Comparison of ENCODE assay signal across 13 cellular contexts in genomic region chr10:46530249-46531186, GRCh38. TPM values are rescaled to one million over a fixed set of nuclear protein-coding genes. Genes with fewer than 3 reads are reported as not detected.
DNase-seq lines count a peak whose midpoint lies in the region; ATAC-seq and TF ChIP-seq lines count a peak whose summit lies in the region.
"Had no signal": no experiment of that assay in that cellular context is flagged by ENCODE, and none has a peak within 500 bp of the region (broad histone marks: within the 10 kb centered on the region; RNA-seq: fewer than 3 reads in every experiment).

No MANE protein-coding gene starts in this region.

- intact Hi-C loops in left cardiac atrium (cut with DNase I): no loop called here
- intact Hi-C loops in spleen (cut with DNase I; ENCODE audit: low total_unique reads): no loop called here

- peak; percentile 21 for DNase-seq in NCI-H2227 (lab: John Stamatoyannopoulos, UW; ENCODE audit: unreplicated experiment)
- DNase-seq in NCI-H2227 treated with DMSO at 0.1 percent for 48 hours (lab: John Stamatoyannopoulos, UW): no peak
- DNase-seq in T1000 (lab: John Stamatoyannopoulos, UW): peak; percentile 88
- peak; percentile 24 for DNase-seq in left cardiac atrium
- peak; percentile 74 for DNase-seq in spleen
- no peak for DNase-seq in RWPE1 (ENCODE audit: low spot score)
- no peak for DNase-seq in KBM-7
- no peak for DNase-seq in GM10248 (ENCODE audit: extremely low spot score)
- DNase-seq: effector CD4-positive, alpha-beta T cell; GF-D8; NCI-H187; OCI-M1; stimulated activated CD4-positive, alpha-beta T cell treated with anti-CD3 and anti-CD28 coated beads, Interleukin-2, amount 100 ng/mL, for 24 hours had no signal

- in situ Hi-C loops in KBM-7 (cut with MboI; ENCODE audit: low pct_unique_long_range_greater_than_20kb, low sequenced_read_pairs): no loop called here

- TF ChIP-seq CTCF in spleen (IDR thresholded peaks at IDR 0.05 in 8 of 11, conservative IDR thresholded peaks at IDR 0.05 in 3 of 11) (no peak), RWPE1 (conservative IDR thresholded peaks at IDR 0.05; ENCODE audit: low read depth) (no peak), GM10248 (IDR thresholded peaks at IDR 0.05; ENCODE audit: control extremely low read depth, extremely low read depth, low read depth, missing control alignments) (no peak)

- H3K9me3 ChIP-seq in spleen: no peaks in the 10 kb centered on the region

- TF ChIP-seq POLR2A in spleen (IDR thresholded peaks at IDR 0.05): no peak

- 87 to 93% (median 89%) methylated on average over 18 of the region's 18 CpGs for WGBS in spleen, 5 donors

- POLR2A ChIA-PET in RWPE1 (lab: Yijun Ruan, JAX; ENCODE audit: low non-redundant PET): no interaction called here
- POLR2A ChIA-PET in GM10248 (lab: Yijun Ruan, JAX): no interaction called here

- H3K36me3 ChIP-seq in spleen: no peaks in the 10 kb centered on the region

- no peak overlapping the region for H3K4me3 ChIP-seq in spleen

- peaks cover 0 to 2% (median 0%) of the 10 kb centered on the region in 7 donors for H3K27me3 ChIP-seq in spleen (replicated peaks in 1 of 7)

- ATAC-seq in left cardiac atrium: peak in 1 of 2 donors; percentile 74

- CTCF ChIA-PET in RWPE1 (lab: Yijun Ruan, JAX): no interaction called here
- CTCF ChIA-PET in GM10248 (lab: Yijun Ruan, JAX): interaction anchor here (1.1 to 2.6 kb wide), 6 partner anchors 8 to 20 kb away, joined by 3 to 14 read pairs (median 6); no protein-coding TSS in a partner anchor

- H3K4me1 ChIP-seq in spleen: no peaks in the 10 kb centered on the region

- H3K27ac ChIP-seq in spleen (no peak overlapping the region), RWPE1 (no peak overlapping the region)

RNA-seq across cellular contexts. Expression of gene GPRIN2, which starts 25.9 kb away (rescaled TPM):
- not detected for total RNA-seq in left cardiac atrium
- not detected for total RNA-seq in spleen
- polyA plus RNA-seq in spleen: not detected

RNA-seq across cellular contexts. Expression of gene SYT15, which starts 48.4 kb away (rescaled TPM):
- total RNA-seq in left cardiac atrium: 1 to 10 TPM; 4.6 to 4.9 TPM
- total RNA-seq in spleen: 1 to 10 TPM in 6 of 7 donors, under 1 TPM in 1; 0.92 to 8.4 (median 3.2) TPM
- 1 to 10 TPM in 2 of 3 donors, under 1 TPM in 1; 0.20 to 1.5 (median 1.0) TPM for polyA plus RNA-seq in spleen

Comparison
In these comparisons a context has a peak if more than half of its experiments do, and no peak if none do; other contexts are left out.
1. DNase-seq: peak in NCI-H2227 (single experiment), T1000 (single experiment), left cardiac atrium (single experiment) and spleen (single experiment); none in NCI-H2227 treated with DMSO at 0.1 percent for 48 hours (single experiment), RWPE1 (single experiment), KBM-7 (single experiment) and GM10248 (single experiment).